1 cellular context compared by ENCODE assay signal in the genomic region with DNA sequence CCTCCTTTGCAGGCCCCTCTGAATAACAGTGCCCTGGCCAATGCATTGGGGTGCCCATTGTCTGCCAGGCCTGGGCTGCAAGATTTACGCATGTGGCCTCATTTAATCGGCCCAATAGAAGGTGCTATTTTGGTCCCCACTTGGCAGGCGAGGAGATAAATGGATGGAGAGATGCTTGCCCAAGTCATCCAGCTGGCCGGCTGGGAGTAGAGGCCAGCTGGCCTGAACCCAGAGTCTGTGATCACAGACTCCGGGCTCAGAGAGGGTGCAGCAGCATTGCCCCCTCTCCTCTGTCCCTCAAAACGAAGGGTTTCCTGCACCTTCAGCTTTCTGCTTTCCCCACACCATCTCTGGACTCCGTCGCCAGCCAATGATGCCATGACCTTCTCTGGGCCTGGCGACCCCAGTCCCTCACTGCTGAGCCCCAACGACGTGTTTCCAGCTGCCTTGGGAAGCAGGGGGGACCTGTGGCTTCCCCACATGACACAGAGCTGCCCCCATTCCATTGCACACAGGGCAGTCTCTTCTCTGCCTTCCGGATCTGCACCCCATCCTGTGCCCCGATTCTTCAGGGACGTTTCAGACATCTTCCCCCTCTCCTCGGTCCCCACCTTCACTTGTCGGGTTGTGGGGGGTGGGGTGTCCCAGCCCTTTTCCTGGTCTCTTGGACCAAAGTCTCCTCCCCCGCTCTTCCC.
TF ChIP-seq lines count a peak whose summit lies in the region.

No MANE protein-coding gene starts in this region.

TF ChIP-seq in HepG2, 621 proteins besides CTCF, POLR2A, EP300 and RAD21:
- no peak for TF ChIP-seq SRSF4 (IDR thresholded peaks at IDR 0.05; ENCODE audit: low read depth, low read length, poor library complexity, severe bottlenecking)
- TF ChIP-seq GLI4 (CRISPR knock-in tag; IDR thresholded peaks at IDR 0.05; ENCODE audit: borderline replicate concordance): no peak
- TF ChIP-seq TBX2 (CRISPR knock-in tag; IDR thresholded peaks at IDR 0.05; ENCODE audit: borderline replicate concordance): 0 out of 2 replicates have a peak, but pooled peaks have one; percentile 9
- TF ChIP-seq AGO2 (optimal IDR thresholded peaks at IDR 0.05; ENCODE audit: low read depth, low read length): no peak
- TF ChIP-seq ZNF143 (CRISPR knock-in tag; IDR thresholded peaks at IDR 0.05): no peak
- no peak for TF ChIP-seq ZC3H4 (CRISPR knock-in tag; IDR thresholded peaks at IDR 0.05; ENCODE audit: borderline replicate concordance)
- TF ChIP-seq BORCS8-MEF2B (CRISPR knock-in tag; IDR thresholded peaks at IDR 0.05): 0 out of 2 replicates have a peak, but pooled peaks have one; percentile 18
- TF ChIP-seq, protein P1, sequence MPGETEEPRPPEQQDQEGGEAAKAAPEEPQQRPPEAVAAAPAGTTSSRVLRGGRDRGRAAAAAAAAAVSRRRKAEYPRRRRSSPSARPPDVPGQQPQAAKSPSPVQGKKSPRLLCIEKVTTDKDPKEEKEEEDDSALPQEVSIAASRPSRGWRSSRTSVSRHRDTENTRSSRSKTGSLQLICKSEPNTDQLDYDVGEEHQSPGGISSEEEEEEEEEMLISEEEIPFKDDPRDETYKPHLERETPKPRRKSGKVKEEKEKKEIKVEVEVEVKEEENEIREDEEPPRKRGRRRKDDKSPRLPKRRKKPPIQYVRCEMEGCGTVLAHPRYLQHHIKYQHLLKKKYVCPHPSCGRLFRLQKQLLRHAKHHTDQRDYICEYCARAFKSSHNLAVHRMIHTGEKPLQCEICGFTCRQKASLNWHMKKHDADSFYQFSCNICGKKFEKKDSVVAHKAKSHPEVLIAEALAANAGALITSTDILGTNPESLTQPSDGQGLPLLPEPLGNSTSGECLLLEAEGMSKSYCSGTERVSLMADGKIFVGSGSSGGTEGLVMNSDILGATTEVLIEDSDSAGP (CRISPR knock-in tag; IDR thresholded peaks at IDR 0.05; ENCODE audit: borderline replicate concordance): peak; percentile 39; the same call in 1 of the 2 replicates
- TF ChIP-seq, protein P2, sequence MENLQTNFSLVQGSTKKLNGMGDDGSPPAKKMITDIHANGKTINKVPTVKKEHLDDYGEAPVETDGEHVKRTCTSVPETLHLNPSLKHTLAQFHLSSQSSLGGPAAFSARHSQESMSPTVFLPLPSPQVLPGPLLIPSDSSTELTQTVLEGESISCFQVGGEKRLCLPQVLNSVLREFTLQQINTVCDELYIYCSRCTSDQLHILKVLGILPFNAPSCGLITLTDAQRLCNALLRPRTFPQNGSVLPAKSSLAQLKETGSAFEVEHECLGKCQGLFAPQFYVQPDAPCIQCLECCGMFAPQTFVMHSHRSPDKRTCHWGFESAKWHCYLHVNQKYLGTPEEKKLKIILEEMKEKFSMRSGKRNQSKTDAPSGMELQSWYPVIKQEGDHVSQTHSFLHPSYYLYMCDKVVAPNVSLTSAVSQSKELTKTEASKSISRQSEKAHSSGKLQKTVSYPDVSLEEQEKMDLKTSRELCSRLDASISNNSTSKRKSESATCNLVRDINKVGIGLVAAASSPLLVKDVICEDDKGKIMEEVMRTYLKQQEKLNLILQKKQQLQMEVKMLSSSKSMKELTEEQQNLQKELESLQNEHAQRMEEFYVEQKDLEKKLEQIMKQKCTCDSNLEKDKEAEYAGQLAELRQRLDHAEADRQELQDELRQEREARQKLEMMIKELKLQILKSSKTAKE (CRISPR knock-in tag; IDR thresholded peaks at IDR 0.05; ENCODE audit: borderline replicate concordance): no peak
